In the genomic region with DNA sequence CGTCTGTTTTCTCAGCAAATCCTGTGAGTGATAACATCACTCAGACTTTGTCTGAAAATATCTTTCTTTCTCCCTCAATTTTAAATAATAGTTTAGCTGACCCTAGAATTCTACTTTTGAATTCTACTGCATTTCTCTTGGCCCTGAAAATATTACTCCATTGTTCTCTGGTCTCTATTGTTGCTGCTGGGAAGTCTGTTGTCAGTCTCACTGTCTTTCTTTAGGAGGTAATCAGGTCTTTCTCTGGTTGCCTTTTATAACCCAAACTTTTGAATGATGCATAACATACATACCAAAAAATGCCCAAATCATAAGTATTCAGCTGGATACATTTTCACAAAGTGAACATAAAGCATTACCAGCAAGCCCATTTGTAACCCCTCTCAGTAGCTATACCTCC, we compare ENCODE assay signal across 3 cellular contexts.
A peak's percentile ranks its signal among the peaks of the same experiment; 100 is the strongest.
TF ChIP-seq lines count a peak whose summit lies in the region.

No MANE protein-coding gene starts in this region.

TF ChIP-seq in HepG2, 621 proteins besides CTCF, POLR2A, EP300 and RAD21 (continued from another document):
- no peak for TF ChIP-seq PITX1 (CRISPR knock-in tag; IDR thresholded peaks at IDR 0.05)
- TF ChIP-seq ZNF317 (CRISPR knock-in tag; IDR thresholded peaks at IDR 0.05) = peak; percentile 98
- TF ChIP-seq CHD2 (IDR thresholded peaks at IDR 0.05; ENCODE audit: low read depth, low read length) = no peak

TF ChIP-seq in HEK293, 187 proteins besides CTCF, POLR2A, EP300 and RAD21 (continued from another document):
- TF ChIP-seq, protein P1, sequence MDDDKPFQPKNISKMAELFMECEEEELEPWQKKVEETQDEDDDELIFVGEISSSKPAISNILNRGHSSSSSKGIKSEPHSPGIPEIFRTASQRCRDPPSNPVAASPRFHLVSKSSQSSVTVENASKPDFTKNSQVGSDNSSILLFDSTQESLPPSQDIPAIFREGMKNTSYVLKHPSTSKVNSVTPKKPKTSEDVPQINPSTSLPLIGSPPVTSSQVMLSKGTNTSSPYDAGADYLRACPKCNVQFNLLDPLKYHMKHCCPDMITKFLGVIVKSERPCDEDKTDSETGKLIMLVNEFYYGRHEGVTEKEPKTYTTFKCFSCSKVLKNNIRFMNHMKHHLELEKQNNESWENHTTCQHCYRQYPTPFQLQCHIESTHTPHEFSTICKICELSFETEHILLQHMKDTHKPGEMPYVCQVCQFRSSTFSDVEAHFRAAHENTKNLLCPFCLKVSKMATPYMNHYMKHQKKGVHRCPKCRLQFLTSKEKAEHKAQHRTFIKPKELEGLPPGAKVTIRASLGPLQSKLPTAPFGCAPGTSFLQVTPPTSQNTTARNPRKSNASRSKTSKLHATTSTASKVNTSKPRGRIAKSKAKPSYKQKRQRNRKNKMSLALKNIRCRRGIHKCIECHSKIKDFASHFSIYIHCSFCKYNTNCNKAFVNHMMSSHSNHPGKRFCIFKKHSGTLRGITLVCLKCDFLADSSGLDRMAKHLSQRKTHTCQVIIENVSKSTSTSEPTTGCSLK (tag by site-specific recombination; IDR thresholded peaks at IDR 0.05) = no peak
- peak; percentile 93 for TF ChIP-seq TRIM28 (IDR thresholded peaks at IDR 0.05; ENCODE audit: borderline replicate concordance, low read length)
- no peak for TF ChIP-seq OSR2 (tag by site-specific recombination; IDR thresholded peaks at IDR 0.05)
- no peak for TF ChIP-seq ZIC2 (tag by site-specific recombination; IDR thresholded peaks at IDR 0.05)
- TF ChIP-seq, protein P2, sequence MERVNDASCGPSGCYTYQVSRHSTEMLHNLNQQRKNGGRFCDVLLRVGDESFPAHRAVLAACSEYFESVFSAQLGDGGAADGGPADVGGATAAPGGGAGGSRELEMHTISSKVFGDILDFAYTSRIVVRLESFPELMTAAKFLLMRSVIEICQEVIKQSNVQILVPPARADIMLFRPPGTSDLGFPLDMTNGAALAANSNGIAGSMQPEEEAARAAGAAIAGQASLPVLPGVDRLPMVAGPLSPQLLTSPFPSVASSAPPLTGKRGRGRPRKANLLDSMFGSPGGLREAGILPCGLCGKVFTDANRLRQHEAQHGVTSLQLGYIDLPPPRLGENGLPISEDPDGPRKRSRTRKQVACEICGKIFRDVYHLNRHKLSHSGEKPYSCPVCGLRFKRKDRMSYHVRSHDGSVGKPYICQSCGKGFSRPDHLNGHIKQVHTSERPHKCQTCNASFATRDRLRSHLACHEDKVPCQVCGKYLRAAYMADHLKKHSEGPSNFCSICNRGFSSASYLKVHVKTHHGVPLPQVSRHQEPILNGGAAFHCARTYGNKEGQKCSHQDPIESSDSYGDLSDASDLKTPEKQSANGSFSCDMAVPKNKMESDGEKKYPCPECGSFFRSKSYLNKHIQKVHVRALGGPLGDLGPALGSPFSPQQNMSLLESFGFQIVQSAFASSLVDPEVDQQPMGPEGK (tag by site-specific recombination; IDR thresholded peaks at IDR 0.05) = no peak

TF ChIP-seq in K562, 482 proteins besides CTCF, POLR2A, EP300 and RAD21 (continued from another document):
- TF ChIP-seq CBX5 (IDR thresholded peaks at IDR 0.05; ENCODE audit: borderline replicate concordance, low read depth) (peak; percentile 87; the same call in 1 of the 2 replicates), PTBP1 (IDR thresholded peaks at IDR 0.05; ENCODE audit: low read depth, low read length) (no peak), THRAP3 (IDR thresholded peaks at IDR 0.05; ENCODE audit: borderline replicate concordance) (no peak), ZNF184 (CRISPR knock-in tag; IDR thresholded peaks at IDR 0.05) (no peak), KAT8 (IDR thresholded peaks at IDR 0.05; ENCODE audit: low read depth) (no peak), BRD4 (IDR thresholded peaks at IDR 0.05) (no peak), ZNF785 (CRISPR knock-in tag; IDR thresholded peaks at IDR 0.05) (no peak), ZNF165 (CRISPR knock-in tag; IDR thresholded peaks at IDR 0.05; ENCODE audit: borderline replicate concordance) (no peak), GABPB2 (CRISPR knock-in tag; conservative IDR thresholded peaks at IDR 0.05) (no peak), RBM22 (IDR thresholded peaks at IDR 0.05; ENCODE audit: low read depth, low read length, poor library complexity, severe bottlenecking) (no peak), TRIM28 (IDR thresholded peaks at IDR 0.05) (peak; percentile 95), ZNF197 (CRISPR knock-in tag; IDR thresholded peaks at IDR 0.05; ENCODE audit: low read depth) (no peak), PHB (CRISPR knock-in tag; IDR thresholded peaks at IDR 0.05) (no peak), ZNF239 (CRISPR knock-in tag; IDR thresholded peaks at IDR 0.05) (no peak), CBX3 (IDR thresholded peaks at IDR 0.05; ENCODE audit: borderline replicate concordance in 1 of 2, low read length in 2 of 2) (peak in 1 of 2 experiments; percentile 95; a peak in 2 of 3 replicates), ZFP36 (IDR thresholded peaks at IDR 0.05; ENCODE audit: low read depth, low read length, partially characterized antibody) (no peak)
- TF ChIP-seq, protein P3, sequence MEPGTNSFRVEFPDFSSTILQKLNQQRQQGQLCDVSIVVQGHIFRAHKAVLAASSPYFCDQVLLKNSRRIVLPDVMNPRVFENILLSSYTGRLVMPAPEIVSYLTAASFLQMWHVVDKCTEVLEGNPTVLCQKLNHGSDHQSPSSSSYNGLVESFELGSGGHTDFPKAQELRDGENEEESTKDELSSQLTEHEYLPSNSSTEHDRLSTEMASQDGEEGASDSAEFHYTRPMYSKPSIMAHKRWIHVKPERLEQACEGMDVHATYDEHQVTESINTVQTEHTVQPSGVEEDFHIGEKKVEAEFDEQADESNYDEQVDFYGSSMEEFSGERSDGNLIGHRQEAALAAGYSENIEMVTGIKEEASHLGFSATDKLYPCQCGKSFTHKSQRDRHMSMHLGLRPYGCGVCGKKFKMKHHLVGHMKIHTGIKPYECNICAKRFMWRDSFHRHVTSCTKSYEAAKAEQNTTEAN (CRISPR knock-in tag; IDR thresholded peaks at IDR 0.05) = no peak
- TF ChIP-seq, protein P4, sequence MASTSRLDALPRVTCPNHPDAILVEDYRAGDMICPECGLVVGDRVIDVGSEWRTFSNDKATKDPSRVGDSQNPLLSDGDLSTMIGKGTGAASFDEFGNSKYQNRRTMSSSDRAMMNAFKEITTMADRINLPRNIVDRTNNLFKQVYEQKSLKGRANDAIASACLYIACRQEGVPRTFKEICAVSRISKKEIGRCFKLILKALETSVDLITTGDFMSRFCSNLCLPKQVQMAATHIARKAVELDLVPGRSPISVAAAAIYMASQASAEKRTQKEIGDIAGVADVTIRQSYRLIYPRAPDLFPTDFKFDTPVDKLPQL (IDR thresholded peaks at IDR 0.05; ENCODE audit: extremely low read depth, insufficient read length) = no peak
- TF ChIP-seq, protein P5, sequence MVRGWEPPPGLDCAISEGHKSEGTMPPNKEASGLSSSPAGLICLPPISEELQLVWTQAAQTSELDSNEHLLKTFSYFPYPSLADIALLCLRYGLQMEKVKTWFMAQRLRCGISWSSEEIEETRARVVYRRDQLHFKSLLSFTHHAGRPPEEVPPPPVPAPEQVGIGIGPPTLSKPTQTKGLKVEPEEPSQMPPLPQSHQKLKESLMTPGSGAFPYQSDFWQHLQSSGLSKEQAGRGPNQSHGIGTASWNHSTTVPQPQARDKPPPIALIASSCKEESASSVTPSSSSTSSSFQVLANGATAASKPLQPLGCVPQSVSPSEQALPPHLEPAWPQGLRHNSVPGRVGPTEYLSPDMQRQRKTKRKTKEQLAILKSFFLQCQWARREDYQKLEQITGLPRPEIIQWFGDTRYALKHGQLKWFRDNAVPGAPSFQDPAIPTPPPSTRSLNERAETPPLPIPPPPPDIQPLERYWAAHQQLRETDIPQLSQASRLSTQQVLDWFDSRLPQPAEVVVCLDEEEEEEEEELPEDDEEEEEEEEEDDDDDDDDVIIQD (CRISPR knock-in tag; IDR thresholded peaks at IDR 0.05) = no peak
- TF ChIP-seq, protein P6, sequence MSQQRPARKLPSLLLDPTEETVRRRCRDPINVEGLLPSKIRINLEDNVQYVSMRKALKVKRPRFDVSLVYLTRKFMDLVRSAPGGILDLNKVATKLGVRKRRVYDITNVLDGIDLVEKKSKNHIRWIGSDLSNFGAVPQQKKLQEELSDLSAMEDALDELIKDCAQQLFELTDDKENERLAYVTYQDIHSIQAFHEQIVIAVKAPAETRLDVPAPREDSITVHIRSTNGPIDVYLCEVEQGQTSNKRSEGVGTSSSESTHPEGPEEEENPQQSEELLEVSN (IDR thresholded peaks at IDR 0.05; ENCODE audit: borderline replicate concordance in 1 of 2, extremely low read depth in 1 of 2, insufficient read depth in 1 of 2, insufficient read length in 1 of 2, low read depth in 1 of 2, low read length in 1 of 2, poor library complexity in 1 of 2, severe bottlenecking in 1 of 2) = no peak
- TF ChIP-seq, protein P7, sequence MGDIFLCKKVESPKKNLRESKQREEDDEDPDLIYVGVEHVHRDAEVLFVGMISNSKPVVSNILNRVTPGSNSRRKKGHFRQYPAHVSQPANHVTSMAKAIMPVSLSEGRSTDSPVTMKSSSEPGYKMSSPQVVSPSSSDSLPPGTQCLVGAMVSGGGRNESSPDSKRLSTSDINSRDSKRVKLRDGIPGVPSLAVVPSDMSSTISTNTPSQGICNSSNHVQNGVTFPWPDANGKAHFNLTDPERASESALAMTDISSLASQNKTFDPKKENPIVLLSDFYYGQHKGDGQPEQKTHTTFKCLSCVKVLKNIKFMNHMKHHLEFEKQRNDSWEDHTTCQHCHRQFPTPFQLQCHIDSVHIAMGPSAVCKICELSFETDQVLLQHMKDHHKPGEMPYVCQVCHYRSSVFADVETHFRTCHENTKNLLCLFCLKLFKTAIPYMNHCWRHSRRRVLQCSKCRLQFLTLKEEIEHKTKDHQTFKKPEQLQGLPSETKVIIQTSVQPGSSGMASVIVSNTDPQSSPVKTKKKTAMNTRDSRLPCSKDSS (IDR thresholded peaks at IDR 0.05; ENCODE audit: low read depth, partially characterized antibody) = peak; percentile 66
- TF ChIP-seq, protein P8, sequence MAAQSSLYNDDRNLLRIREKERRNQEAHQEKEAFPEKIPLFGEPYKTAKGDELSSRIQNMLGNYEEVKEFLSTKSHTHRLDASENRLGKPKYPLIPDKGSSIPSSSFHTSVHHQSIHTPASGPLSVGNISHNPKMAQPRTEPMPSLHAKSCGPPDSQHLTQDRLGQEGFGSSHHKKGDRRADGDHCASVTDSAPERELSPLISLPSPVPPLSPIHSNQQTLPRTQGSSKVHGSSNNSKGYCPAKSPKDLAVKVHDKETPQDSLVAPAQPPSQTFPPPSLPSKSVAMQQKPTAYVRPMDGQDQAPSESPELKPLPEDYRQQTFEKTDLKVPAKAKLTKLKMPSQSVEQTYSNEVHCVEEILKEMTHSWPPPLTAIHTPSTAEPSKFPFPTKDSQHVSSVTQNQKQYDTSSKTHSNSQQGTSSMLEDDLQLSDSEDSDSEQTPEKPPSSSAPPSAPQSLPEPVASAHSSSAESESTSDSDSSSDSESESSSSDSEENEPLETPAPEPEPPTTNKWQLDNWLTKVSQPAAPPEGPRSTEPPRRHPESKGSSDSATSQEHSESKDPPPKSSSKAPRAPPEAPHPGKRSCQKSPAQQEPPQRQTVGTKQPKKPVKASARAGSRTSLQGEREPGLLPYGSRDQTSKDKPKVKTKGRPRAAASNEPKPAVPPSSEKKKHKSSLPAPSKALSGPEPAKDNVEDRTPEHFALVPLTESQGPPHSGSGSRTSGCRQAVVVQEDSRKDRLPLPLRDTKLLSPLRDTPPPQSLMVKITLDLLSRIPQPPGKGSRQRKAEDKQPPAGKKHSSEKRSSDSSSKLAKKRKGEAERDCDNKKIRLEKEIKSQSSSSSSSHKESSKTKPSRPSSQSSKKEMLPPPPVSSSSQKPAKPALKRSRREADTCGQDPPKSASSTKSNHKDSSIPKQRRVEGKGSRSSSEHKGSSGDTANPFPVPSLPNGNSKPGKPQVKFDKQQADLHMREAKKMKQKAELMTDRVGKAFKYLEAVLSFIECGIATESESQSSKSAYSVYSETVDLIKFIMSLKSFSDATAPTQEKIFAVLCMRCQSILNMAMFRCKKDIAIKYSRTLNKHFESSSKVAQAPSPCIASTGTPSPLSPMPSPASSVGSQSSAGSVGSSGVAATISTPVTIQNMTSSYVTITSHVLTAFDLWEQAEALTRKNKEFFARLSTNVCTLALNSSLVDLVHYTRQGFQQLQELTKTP (IDR thresholded peaks at IDR 0.05; ENCODE audit: low read depth in 1 of 2, partially characterized antibody in 2 of 2) = no peak
- TF ChIP-seq, protein P9, sequence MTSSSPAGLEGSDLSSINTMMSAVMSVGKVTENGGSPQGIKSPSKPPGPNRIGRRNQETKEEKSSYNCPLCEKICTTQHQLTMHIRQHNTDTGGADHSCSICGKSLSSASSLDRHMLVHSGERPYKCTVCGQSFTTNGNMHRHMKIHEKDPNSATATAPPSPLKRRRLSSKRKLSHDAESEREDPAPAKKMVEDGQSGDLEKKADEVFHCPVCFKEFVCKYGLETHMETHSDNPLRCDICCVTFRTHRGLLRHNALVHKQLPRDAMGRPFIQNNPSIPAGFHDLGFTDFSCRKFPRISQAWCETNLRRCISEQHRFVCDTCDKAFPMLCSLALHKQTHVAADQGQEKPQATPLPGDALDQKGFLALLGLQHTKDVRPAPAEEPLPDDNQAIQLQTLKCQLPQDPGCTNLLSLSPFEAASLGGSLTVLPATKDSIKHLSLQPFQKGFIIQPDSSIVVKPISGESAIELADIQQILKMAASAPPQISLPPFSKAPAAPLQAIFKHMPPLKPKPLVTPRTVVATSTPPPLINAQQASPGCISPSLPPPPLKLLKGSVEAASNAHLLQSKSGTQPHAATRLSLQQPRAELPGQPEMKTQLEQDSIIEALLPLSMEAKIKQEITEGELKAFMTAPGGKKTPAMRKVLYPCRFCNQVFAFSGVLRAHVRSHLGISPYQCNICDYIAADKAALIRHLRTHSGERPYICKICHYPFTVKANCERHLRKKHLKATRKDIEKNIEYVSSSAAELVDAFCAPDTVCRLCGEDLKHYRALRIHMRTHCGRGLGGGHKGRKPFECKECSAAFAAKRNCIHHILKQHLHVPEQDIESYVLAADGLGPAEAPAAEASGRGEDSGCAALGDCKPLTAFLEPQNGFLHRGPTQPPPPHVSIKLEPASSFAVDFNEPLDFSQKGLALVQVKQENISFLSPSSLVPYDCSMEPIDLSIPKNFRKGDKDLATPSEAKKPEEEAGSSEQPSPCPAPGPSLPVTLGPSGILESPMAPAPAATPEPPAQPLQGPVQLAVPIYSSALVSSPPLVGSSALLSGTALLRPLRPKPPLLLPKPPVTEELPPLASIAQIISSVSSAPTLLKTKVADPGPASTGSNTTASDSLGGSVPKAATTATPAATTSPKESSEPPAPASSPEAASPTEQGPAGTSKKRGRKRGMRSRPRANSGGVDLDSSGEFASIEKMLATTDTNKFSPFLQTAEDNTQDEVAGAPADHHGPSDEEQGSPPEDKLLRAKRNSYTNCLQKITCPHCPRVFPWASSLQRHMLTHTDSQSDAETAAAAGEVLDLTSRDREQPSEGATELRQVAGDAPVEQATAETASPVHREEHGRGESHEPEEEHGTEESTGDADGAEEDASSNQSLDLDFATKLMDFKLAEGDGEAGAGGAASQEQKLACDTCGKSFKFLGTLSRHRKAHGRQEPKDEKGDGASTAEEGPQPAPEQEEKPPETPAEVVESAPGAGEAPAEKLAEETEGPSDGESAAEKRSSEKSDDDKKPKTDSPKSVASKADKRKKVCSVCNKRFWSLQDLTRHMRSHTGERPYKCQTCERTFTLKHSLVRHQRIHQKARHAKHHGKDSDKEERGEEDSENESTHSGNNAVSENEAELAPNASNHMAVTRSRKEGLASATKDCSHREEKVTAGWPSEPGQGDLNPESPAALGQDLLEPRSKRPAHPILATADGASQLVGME (CRISPR knock-in tag; IDR thresholded peaks at IDR 0.05) = no peak
- TF ChIP-seq, protein P10, sequence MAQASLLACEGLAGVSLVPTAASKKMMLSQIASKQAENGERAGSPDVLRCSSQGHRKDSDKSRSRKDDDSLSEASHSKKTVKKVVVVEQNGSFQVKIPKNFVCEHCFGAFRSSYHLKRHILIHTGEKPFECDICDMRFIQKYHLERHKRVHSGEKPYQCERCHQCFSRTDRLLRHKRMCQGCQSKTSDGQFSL (CRISPR knock-in tag; IDR thresholded peaks at IDR 0.05) = no peak
- TF ChIP-seq, protein P10 (tag; IDR thresholded peaks at IDR 0.05) = no peak
